ENCODE assay signal across 1 cellular context in the genomic region with DNA sequence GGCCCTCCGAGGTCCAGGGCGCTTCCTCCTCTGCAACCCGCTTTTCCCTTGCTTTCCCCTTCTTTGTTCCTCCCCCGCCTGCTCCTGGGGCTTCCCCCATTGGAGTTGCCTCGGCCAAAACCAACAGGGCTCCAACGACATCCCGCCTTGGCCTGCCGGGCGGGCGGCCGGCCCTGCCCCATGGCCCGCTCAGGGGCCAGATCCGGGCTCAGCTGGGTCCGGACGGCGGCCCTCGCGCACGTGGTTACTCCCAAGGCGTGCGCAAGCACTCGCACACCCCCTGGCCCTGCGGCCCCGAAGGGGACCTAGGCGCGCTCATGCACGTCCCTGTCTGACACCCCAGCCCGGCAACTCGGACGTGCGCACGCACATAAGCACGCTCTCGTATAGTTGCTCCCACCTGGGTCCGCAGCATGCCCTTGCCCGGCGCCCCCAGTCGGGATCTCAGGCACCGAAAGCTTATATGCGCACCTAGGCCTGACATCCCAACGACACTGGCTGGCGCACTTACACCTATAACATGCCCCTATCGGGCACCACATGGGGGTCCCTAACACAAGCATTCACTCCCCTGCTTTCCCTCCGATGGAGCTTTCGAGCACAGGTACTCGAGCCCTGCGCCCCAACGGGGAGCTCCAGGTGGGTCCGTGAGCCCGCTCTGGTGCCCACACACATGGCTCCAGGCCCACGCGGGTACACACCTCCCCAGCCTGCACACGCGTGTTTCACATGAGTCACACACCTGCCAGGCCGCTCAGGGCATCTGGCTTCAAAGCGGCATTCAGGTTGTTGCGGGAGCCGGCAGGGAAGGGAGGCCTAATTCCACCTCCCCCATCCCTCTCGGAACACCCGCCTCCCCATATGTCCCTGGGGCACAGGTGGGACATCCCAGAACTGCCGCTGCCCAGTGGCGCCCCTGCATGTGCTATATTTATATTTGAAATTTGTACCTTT.
TF ChIP-seq lines count a peak whose summit lies in the region.

No MANE protein-coding gene starts in this region.

TF ChIP-seq in K562, 482 proteins besides CTCF, POLR2A, EP300 and RAD21:
- TF ChIP-seq FOS (IDR thresholded peaks at IDR 0.05; ENCODE audit: extremely low read depth, insufficient read length) = no peak
- TF ChIP-seq NCOA2 (IDR thresholded peaks at IDR 0.05; ENCODE audit: partially characterized antibody in 2 of 2) = no peak
- no peak for TF ChIP-seq PCBP1 (IDR thresholded peaks at IDR 0.05; ENCODE audit: low read depth, low read length, poor library complexity, severe bottlenecking)
- TF ChIP-seq SETDB1 (IDR thresholded peaks at IDR 0.05; ENCODE audit: low read length) = no peak
- no peak for TF ChIP-seq ZNF445 (CRISPR knock-in tag; IDR thresholded peaks at IDR 0.05; ENCODE audit: low read depth)
- TF ChIP-seq MYNN (IDR thresholded peaks at IDR 0.05) = no peak
- no peak for TF ChIP-seq MYNN (CRISPR knock-in tag; IDR thresholded peaks at IDR 0.05)
- TF ChIP-seq POLR2G (IDR thresholded peaks at IDR 0.05; ENCODE audit: low read depth, low read length) = peak; percentile 33; the same call in 1 of the 2 replicates
- TF ChIP-seq FOXA3 (CRISPR knock-in tag; conservative IDR thresholded peaks at IDR 0.05 in 1 of 2, IDR thresholded peaks at IDR 0.05 in 1 of 2) = no peak
- TF ChIP-seq, protein P1, sequence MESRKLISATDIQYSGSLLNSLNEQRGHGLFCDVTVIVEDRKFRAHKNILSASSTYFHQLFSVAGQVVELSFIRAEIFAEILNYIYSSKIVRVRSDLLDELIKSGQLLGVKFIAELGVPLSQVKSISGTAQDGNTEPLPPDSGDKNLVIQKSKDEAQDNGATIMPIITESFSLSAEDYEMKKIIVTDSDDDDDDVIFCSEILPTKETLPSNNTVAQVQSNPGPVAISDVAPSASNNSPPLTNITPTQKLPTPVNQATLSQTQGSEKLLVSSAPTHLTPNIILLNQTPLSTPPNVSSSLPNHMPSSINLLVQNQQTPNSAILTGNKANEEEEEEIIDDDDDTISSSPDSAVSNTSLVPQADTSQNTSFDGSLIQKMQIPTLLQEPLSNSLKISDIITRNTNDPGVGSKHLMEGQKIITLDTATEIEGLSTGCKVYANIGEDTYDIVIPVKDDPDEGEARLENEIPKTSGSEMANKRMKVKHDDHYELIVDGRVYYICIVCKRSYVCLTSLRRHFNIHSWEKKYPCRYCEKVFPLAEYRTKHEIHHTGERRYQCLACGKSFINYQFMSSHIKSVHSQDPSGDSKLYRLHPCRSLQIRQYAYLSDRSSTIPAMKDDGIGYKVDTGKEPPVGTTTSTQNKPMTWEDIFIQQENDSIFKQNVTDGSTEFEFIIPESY (CRISPR knock-in tag; IDR thresholded peaks at IDR 0.05) = peak; percentile 74; the same call in 1 of the 2 replicates
- TF ChIP-seq, protein P2, sequence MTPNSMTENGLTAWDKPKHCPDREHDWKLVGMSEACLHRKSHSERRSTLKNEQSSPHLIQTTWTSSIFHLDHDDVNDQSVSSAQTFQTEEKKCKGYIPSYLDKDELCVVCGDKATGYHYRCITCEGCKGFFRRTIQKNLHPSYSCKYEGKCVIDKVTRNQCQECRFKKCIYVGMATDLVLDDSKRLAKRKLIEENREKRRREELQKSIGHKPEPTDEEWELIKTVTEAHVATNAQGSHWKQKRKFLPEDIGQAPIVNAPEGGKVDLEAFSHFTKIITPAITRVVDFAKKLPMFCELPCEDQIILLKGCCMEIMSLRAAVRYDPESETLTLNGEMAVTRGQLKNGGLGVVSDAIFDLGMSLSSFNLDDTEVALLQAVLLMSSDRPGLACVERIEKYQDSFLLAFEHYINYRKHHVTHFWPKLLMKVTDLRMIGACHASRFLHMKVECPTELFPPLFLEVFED (CRISPR knock-in tag; conservative IDR thresholded peaks at IDR 0.05) = no peak
TF ChIP-seq in K562: peak in this region for 2.
